In the genomic region with DNA sequence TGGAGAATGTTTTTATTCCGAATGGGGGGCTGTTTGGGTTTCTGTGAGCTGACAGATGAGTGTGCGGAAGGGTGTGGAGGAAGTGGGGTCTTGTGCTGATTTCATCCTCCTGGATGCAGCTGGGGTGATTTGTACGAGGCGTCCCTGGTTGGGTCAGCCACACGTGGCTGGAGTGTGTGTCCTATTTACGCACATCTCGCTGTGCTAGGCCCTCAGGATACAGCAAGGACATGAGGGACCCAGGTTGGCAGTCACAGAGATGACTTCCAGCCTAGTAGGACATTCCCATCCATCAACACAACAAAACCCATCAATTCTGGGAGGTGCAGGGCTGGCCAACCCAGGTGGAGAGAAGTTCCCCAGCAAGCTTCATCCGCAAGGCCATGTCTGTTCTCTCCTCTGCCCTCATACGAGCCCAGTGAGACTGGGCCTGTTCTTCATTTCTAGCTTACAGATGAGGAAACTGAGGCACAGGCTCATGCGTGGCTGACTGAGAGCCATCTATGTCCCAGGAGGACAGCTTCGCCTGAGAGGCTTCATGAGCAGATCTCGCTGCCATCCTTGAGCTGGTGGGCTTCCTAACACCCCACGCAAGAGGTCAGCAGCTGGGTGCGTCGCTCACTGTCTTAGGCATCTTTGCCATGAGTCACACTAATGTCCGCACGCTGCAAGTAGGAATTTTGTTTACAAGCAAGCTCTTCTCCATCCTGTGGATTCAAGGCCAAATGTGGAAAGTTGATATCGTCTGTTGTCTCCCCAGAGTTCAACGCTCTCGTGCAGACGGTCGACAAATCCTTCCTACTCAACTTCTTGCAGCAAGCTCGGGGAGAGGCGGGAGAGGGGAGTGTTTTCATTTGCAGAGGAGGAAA, we compare ENCODE assay signal across 11 cellular contexts. TPM values are rescaled to one million over a fixed set of nuclear protein-coding genes. Genes with fewer than 3 reads are reported as not detected.
A peak's percentile ranks its signal among the peaks of the same experiment; 100 is the strongest.
DNase-seq lines count a peak whose midpoint lies in the region; ATAC-seq and TF ChIP-seq lines count a peak whose summit lies in the region.
"Had no signal": no experiment of that assay in that cellular context is flagged by ENCODE, and none has a peak within 500 bp of the region (broad histone marks: within the 10 kb centered on the region; RNA-seq: fewer than 3 reads in every experiment).

No MANE protein-coding gene starts in this region.

- CTCF ChIA-PET in activated CD4-positive, alpha-beta T cell treated with anti-CD3 and anti-CD28 coated beads for 36 hours (lab: Charles Lee), result interaction anchor here (1.0 to 2.9 kb wide), 8 partner anchors 8 to 103 kb away, joined by 3 to 14 read pairs (median 3); no protein-coding TSS in a partner anchor

- DNase-seq in activated CD4-positive, alpha-beta T cell treated with anti-CD3 and anti-CD28 coated beads for 36 hours, result peak; percentile 26
- DNase-seq in activated CD4-positive, alpha-beta T cell treated with anti-CD3 and anti-CD28 coated beads, Interleukin-2, amount 50 U/mL, for 1 hour, result no peak
- peak; percentile 5 for DNase-seq in RPMI7951 (ENCODE audit: low read depth)
- DNase-seq in fibroblast of pulmonary artery (ENCODE audit: low read depth), result peak; percentile 55
- no peak for DNase-seq in dedifferentiated amniotic fluid mesenchymal stem cell (ENCODE audit: extremely low spot score)
- no peak for DNase-seq in NCI-H2196 treated with DMSO at 0.1 percent for 48 hours (lab: John Stamatoyannopoulos, UW; ENCODE audit: unreplicated experiment)
- no peak for DNase-seq in NCI-H2171 (lab: John Stamatoyannopoulos, UW)
- DNase-seq: 8988T had no signal

- peak overlapping the region; percentile 58 for H3K27ac Mint-ChIP-seq in activated CD4-positive, alpha-beta T cell treated with anti-CD3 and anti-CD28 coated beads for 36 hours
- H3K27ac Mint-ChIP-seq in stimulated activated memory B cell treated with anti-CD40 and anti-IgM and Interleukin-4, amounts not matched to agents 10 μg/mL and 1 μg/mL and 100 μg/mL, for 72 hours, result peak overlapping the region; percentile 48
- H3K27ac Mint-ChIP-seq: activated T-helper 17 cell treated with anti-CD3 and anti-CD28 coated beads, Interleukin-2, amount 50 U/mL, for 72 hours had no signal

- no peaks in the 10 kb centered on the region for H3K9me3 Mint-ChIP-seq in activated CD4-positive, alpha-beta T cell treated with anti-CD3 and anti-CD28 coated beads for 36 hours (ENCODE audit: low read depth)
- H3K9me3 Mint-ChIP-seq in stimulated activated memory B cell treated with anti-CD40 and anti-IgM and Interleukin-4, amounts not matched to agents 10 μg/mL and 1 μg/mL and 100 μg/mL, for 72 hours, result no peaks in the 10 kb centered on the region
- H3K9me3 Mint-ChIP-seq: activated T-helper 17 cell treated with anti-CD3 and anti-CD28 coated beads, Interleukin-2, amount 50 U/mL, for 72 hours had no signal

- ATAC-seq in activated CD4-positive, alpha-beta T cell treated with anti-CD3 and anti-CD28 coated beads for 36 hours, result peak; percentile 12
- no peak for ATAC-seq in stimulated activated memory B cell treated with anti-CD40 and anti-IgM and Interleukin-4, amounts not matched to agents 10 μg/mL and 1 μg/mL and 100 μg/mL, for 72 hours
- ATAC-seq: activated T-helper 17 cell treated with anti-CD3 and anti-CD28 coated beads, Interleukin-2, amount 50 U/mL, for 72 hours; SK-N-SH treated with all-trans-retinoic acid at 6 μM for 48 hours had no signal

- TF ChIP-seq CTCF in fibroblast of pulmonary artery (IDR thresholded peaks at IDR 0.05; ENCODE audit: low read length, missing control alignments), result no peak

- H3K4me1 Mint-ChIP-seq in activated CD4-positive, alpha-beta T cell treated with anti-CD3 and anti-CD28 coated beads for 36 hours, result peaks cover 39% of the 10 kb centered on the region
- H3K4me1 Mint-ChIP-seq in stimulated activated memory B cell treated with anti-CD40 and anti-IgM and Interleukin-4, amounts not matched to agents 10 μg/mL and 1 μg/mL and 100 μg/mL, for 72 hours, result peaks cover 67% of the 10 kb centered on the region

- H3K4me3 Mint-ChIP-seq in activated CD4-positive, alpha-beta T cell treated with anti-CD3 and anti-CD28 coated beads for 36 hours, result no peak overlapping the region
- no peak overlapping the region for H3K4me3 Mint-ChIP-seq in stimulated activated memory B cell treated with anti-CD40 and anti-IgM and Interleukin-4, amounts not matched to agents 10 μg/mL and 1 μg/mL and 100 μg/mL, for 72 hours
- H3K4me3 Mint-ChIP-seq: activated T-helper 17 cell treated with anti-CD3 and anti-CD28 coated beads, Interleukin-2, amount 50 U/mL, for 72 hours had no signal

- intact Hi-C loops in activated CD4-positive, alpha-beta T cell treated with anti-CD3 and anti-CD28 coated beads for 36 hours (cut with DNase I, micrococcal nuclease), result loop anchor here in 1 of 2 experiments (1.0 kb wide), 2 partner anchors 13 to 66 kb away; no protein-coding TSS in a partner anchor

- POLR2A ChIA-PET in activated CD4-positive, alpha-beta T cell treated with anti-CD3 and anti-CD28 coated beads for 36 hours (lab: Charles Lee), result interaction anchor here (0.6 to 1.7 kb wide), 4 partner anchors 10 to 93 kb away, joined by 3 to 6 read pairs (median 4); no protein-coding TSS in a partner anchor

- peaks cover 6% of the 10 kb centered on the region for H3K27me3 Mint-ChIP-seq in activated CD4-positive, alpha-beta T cell treated with anti-CD3 and anti-CD28 coated beads for 36 hours
- H3K27me3 Mint-ChIP-seq in stimulated activated memory B cell treated with anti-CD40 and anti-IgM and Interleukin-4, amounts not matched to agents 10 μg/mL and 1 μg/mL and 100 μg/mL, for 72 hours, result no peaks in the 10 kb centered on the region

- peaks cover 41% of the 10 kb centered on the region for H3K36me3 Mint-ChIP-seq in activated CD4-positive, alpha-beta T cell treated with anti-CD3 and anti-CD28 coated beads for 36 hours (ENCODE audit: low read depth)
- H3K36me3 Mint-ChIP-seq in stimulated activated memory B cell treated with anti-CD40 and anti-IgM and Interleukin-4, amounts not matched to agents 10 μg/mL and 1 μg/mL and 100 μg/mL, for 72 hours, result peaks cover 54% of the 10 kb centered on the region

- no peak overlapping the region for H3K4me3 ChIP-seq in fibroblast of pulmonary artery (replicated peaks; ENCODE audit: low read depth, low read length)

RNA-seq across cellular contexts. Expression of a gene that starts 24.4 kb away (rescaled TPM):
- 100 to 1,000 TPM; 227 to 250 TPM for total RNA-seq in activated CD4-positive, alpha-beta T cell treated with anti-CD3 and anti-CD28 coated beads for 36 hours
- total RNA-seq in RPMI7951 (2014; rRNA removed; shearing (Covaris generic)), result not detected in 2 replicates

Comparison
In these comparisons a context has a peak if more than half of its experiments do, and no peak if none do; other contexts are left out.
1. DNase-seq: peak in activated CD4-positive, alpha-beta T cell treated with anti-CD3 and anti-CD28 coated beads for 36 hours (single experiment), RPMI7951 (single experiment) and fibroblast of pulmonary artery (single experiment); none in activated CD4-positive, alpha-beta T cell treated with anti-CD3 and anti-CD28 coated beads, Interleukin-2, amount 50 U/mL, for 1 hour (single experiment), dedifferentiated amniotic fluid mesenchymal stem cell (single experiment), NCI-H2196 treated with DMSO at 0.1 percent for 48 hours (single experiment) and NCI-H2171 (single experiment).
2. RNA of a gene that starts 24.4 kb away (total RNA-seq): 227 to 250 TPM in activated CD4-positive, alpha-beta T cell treated with anti-CD3 and anti-CD28 coated beads for 36 hours; not detected in RPMI7951; every median in the first group is over 100 times any median in the second.